ENCODE assay signal across 7 cellular contexts in the genomic region with DNA sequence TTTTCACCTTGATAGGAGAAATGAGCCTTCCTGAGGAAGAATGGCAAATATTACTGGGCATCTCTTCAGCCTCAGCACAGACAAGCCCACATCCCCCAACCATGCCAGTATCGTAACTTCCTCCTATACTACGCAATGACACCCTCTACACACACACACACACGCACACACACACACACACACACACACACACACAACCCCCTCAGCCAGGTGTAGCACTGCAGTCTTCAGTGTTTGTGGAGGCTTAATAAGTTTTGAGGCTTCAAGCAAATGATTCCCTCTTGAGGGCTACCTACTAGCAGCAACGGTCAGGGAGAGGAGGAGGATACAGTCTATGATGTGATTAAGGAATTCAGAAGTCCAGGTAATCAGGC. TPM values are rescaled to one million over a fixed set of nuclear protein-coding genes. Genes with fewer than 3 reads are reported as not detected.
A peak's percentile ranks its signal among the peaks of the same experiment; 100 is the strongest.
DNase-seq lines count a peak whose midpoint lies in the region; ATAC-seq, FAIRE-seq and TF ChIP-seq lines count a peak whose summit lies in the region.

No MANE protein-coding gene starts in this region.

- no TSS peak for BruUV-seq in K562 (replicated peaks; lab: Mats Ljungman, UMichigan)

- H3K4me1 ChIP-seq in SJSA1 (replicated peaks) (peaks cover 39% of the 10 kb centered on the region), K562 (replicated peaks in 1 of 2; ENCODE audit: control insufficient read depth in 2 of 2, insufficient read depth in 2 of 2, low read length in 2 of 2) (peaks cover 27 to 29% of the 10 kb centered on the region in 2 experiments; a peak in 4 of 5 replicates), stomach smooth muscle (ENCODE audit: control insufficient read depth, insufficient read depth, low read length) (peaks cover 37% of the 10 kb centered on the region)

- in situ Hi-C loops in K562 (cut with MboI) = no loop called here

- H3K4me3 ChIP-seq in H7 (ENCODE audit: insufficient read depth, low read depth, low read length) = peak overlapping the region; percentile 59
- H3K4me3 ChIP-seq in SJSA1 = peak overlapping the region; percentile 46
- H3K4me3 ChIP-seq in K562 = peak overlapping the region; percentile 38
- peak overlapping the region; percentile 31 for H3K4me3 ChIP-seq in lower leg skin (ENCODE audit: low read depth, poor library complexity, severe bottlenecking)
- peak overlapping the region; percentile 61 to 86 for H3K4me3 ChIP-seq in stomach smooth muscle (ENCODE audit: low read length in 2 of 2)

- no peak for FAIRE-seq in K562 (lab: Jason Lieb, UNC)

- no peak for TF ChIP-seq POLR2A in K562 (conservative IDR thresholded peaks at IDR 0.05)
- no peak for TF ChIP-seq POLR2A in lower leg skin (IDR thresholded peaks at IDR 0.05)

- WGBS in K562 (ENCODE audit: insufficient coverage, low coverage, missing lambda C conversion rate) = 40% methylated on average over 4 of the region's 4 CpGs
- WGBS in lower leg skin, 2 donors = 0 to 10% methylated on average over 4 of the region's 4 CpGs

- TF ChIP-seq EP300 in K562 (IDR thresholded peaks at IDR 0.05; ENCODE audit: low read length) = no peak

- H3K9ac ChIP-seq in K562 (ENCODE audit: insufficient read depth in 1 of 2, low read depth in 2 of 2, low read length in 2 of 2) = peak overlapping the region; percentile 53 to 93; a peak in 2 of 4 replicates
- peak overlapping the region; percentile 76 to 80 for H3K9ac ChIP-seq in stomach smooth muscle (ENCODE audit: low read length in 2 of 2)

- no peaks in the 10 kb centered on the region for H3K9me3 ChIP-seq in SJSA1 (replicated peaks)
- H3K9me3 ChIP-seq in K562 (replicated peaks; ENCODE audit: control insufficient read depth, insufficient read depth, low read depth, low read length) = no peaks in the 10 kb centered on the region
- H3K9me3 ChIP-seq in stomach smooth muscle (ENCODE audit: control insufficient read depth in 2 of 2, low read length in 2 of 2) = no peaks in the 10 kb centered on the region

- CTCF ChIA-PET in K562 (lab: Yijun Ruan, JAX; ENCODE audit: low intra/inter-chr PET ratio) = no interaction called here

- TF ChIP-seq RAD21 in K562 (CRISPR knock-in tag; conservative IDR thresholded peaks at IDR 0.05 in 1 of 2, IDR thresholded peaks at IDR 0.05 in 1 of 2) = no peak

- H4K20me1 ChIP-seq in K562 (replicated peaks; ENCODE audit: control insufficient read depth, insufficient read depth, low read length) = no peaks in the 10 kb centered on the region

- TF ChIP-seq CTCF in K562 (IDR thresholded peaks at IDR 0.05 in 2 of 3, conservative IDR thresholded peaks at IDR 0.05 in 1 of 3; ENCODE audit: insufficient read depth in 2 of 3, low read depth in 1 of 3, low read length in 3 of 3) (no peak), lower leg skin (IDR thresholded peaks at IDR 0.05) (no peak)

- H3K27me3 ChIP-seq in H7 (ENCODE audit: control insufficient read depth, insufficient read depth, low read length) = peaks cover 35% of the 10 kb centered on the region
- H3K27me3 ChIP-seq in SJSA1 (replicated peaks) = no peaks in the 10 kb centered on the region
- H3K27me3 ChIP-seq in K562 (ENCODE audit: control insufficient read depth in 2 of 2, insufficient read depth in 2 of 2, low read length in 2 of 2) = no peaks in the 10 kb centered on the region
- H3K27me3 ChIP-seq in stomach smooth muscle (ENCODE audit: control insufficient read depth in 1 of 2, insufficient read depth in 2 of 2, low read length in 2 of 2) = no peaks in the 10 kb centered on the region

- intact Hi-C loops in K562 (cut with micrococcal nuclease) = no loop called here
- intact Hi-C loops in lower leg skin (cut with DNase I; ENCODE audit: low total_unique reads) = no loop called here

- DNase-seq in H7 (no peak), SJSA1 (ENCODE audit: low read depth in 1 of 2, low spot score in 2 of 2) (peak in 1 of 2 experiments; percentile 10), K562 (ENCODE audit: extremely low read depth in 1 of 4, low spot score in 3 of 4) (no peak), lower leg skin (ENCODE audit: low spot score in 2 of 2) (peak in 1 of 2 donors; percentile 81)

- no peaks in the 10 kb centered on the region for H3K9me1 ChIP-seq in K562 (ENCODE audit: control insufficient read depth, insufficient read depth, low read length)

- no peak for ATAC-seq in K562
- ATAC-seq in GM18517 (IDR thresholded peaks at IDR 0.05; ENCODE audit: unreplicated experiment) = no peak
- ATAC-seq in GM18867 (IDR thresholded peaks at IDR 0.05; ENCODE audit: unreplicated experiment) = no peak

- H3K27ac ChIP-seq in SJSA1 (no peak overlapping the region), K562 (ENCODE audit: extremely low read depth, low read depth, low read length) (no peak overlapping the region), stomach smooth muscle (ENCODE audit: low read length) (no peak overlapping the region)

- peaks cover 16% of the 10 kb centered on the region for H3K79me2 ChIP-seq in K562 (ENCODE audit: control insufficient read depth, insufficient read depth, low read length)

- POLR2A ChIA-PET in K562 (lab: Yijun Ruan, JAX) = interaction anchor here (0.6 to 1.1 kb wide), 3 partner anchors 22 to 93 kb away, joined by 3 to 4 read pairs (median 3); no protein-coding TSS in a partner anchor

- H3K4me2 ChIP-seq in K562 (ENCODE audit: insufficient read depth, low read length) = peak overlapping the region; percentile 87

- peak overlapping the region; percentile 92 for H2AFZ ChIP-seq in K562 (ENCODE audit: low read depth, low read length)

- H3K36me3 ChIP-seq in H7 (replicated peaks; ENCODE audit: control insufficient read depth, insufficient read depth, low read length) (no peaks in the 10 kb centered on the region), SJSA1 (peaks cover 2% of the 10 kb centered on the region; the same call in 1 of the 2 replicates), K562 (ENCODE audit: control insufficient read depth, insufficient read depth, low read length) (no peaks in the 10 kb centered on the region), stomach smooth muscle (ENCODE audit: control insufficient read depth in 2 of 2, insufficient read depth in 2 of 2, low read length in 2 of 2) (no peaks in the 10 kb centered on the region)

RNA-seq across cellular contexts. Expression of a gene that starts 1.6 kb away (rescaled TPM):
- total RNA-seq in H7 (2014; rRNA removed; shearing (Covaris generic)) = 7.9 and 10.9 TPM in 2 replicates
- total RNA-seq in SJSA1 (2014; rRNA removed; shearing (Covaris generic)) = 23.9 and 46.2 TPM in 2 replicates
- 62.2 and 79.1 TPM in 2 replicates for total RNA-seq in K562 (2011; cell fraction: chromatin; rRNA removed; ENCODE audit: low replicate concordance)
- 35.8 and 47.0 TPM in 2 replicates for total RNA-seq in K562 (2011; cell fraction: nucleolus; rRNA removed)
- 36.1 and 38.3 TPM in 2 replicates for total RNA-seq in K562 (2011; cell fraction: nucleoplasm; rRNA removed)
- total RNA-seq in K562 (2014; rRNA removed) (6.2 and 7.6 TPM in 2 replicates), K562 (2014; rRNA removed; fragmentation: Illumina TruSeq; extraction: Trizol) (8.2 and 8.4 TPM in 2 replicates), K562 (2015; rRNA removed; fragmentation: Illumina TruSeq; extraction: Trizol) (5.3 and 6.0 TPM in 2 replicates), K562 (2021) (11.0 and 11.1 TPM in 2 replicates), lower leg skin (100 to 1,000 TPM; 139 to 354 (median 176) TPM)
- polyA plus RNA-seq in K562 (2011; rRNA removed) (5.8 and 10.7 TPM in 2 replicates), K562 (2014; fragmentation: Illumina TruSeq; extraction: Trizol) (9.3 and 10.1 TPM in 2 replicates), K562 (2014; fragmentation: Nextera tagmentation; extraction: Ambion mirVana) (1 to 10 TPM; 3.4 to 4.7 TPM), K562 (2014; rRNA removed) (12.4 and 13.8 TPM in 2 replicates)
- polyA plus RNA-seq in K562 (2011; cell fraction: cytosol; rRNA removed) = 5.8 and 7.2 TPM in 2 replicates
- 71.2 and 80.8 TPM in 2 replicates for polyA plus RNA-seq in K562 (2011; cell fraction: nucleus; rRNA removed)
- 9.1 and 13.8 TPM in 2 replicates for polyA plus RNA-seq in K562 (2012)
- polyA minus RNA-seq in K562 (2011; rRNA and poly(A)+ RNA removed) = 11.4 and 13.3 TPM in 2 replicates
- 9.3 and 12.8 TPM in 2 replicates for polyA minus RNA-seq in K562 (2011; cell fraction: cytosol; rRNA and poly(A)+ RNA removed)
- polyA minus RNA-seq in K562 (2011; cell fraction: nucleus; rRNA and poly(A)+ RNA removed) = 14.4 and 33.1 TPM in 2 replicates

RNA-seq across cellular contexts. Expression of a gene that starts 4.8 kb away (rescaled TPM):
- total RNA-seq in H7 (2014; rRNA removed; shearing (Covaris generic)) = 94.2 and 97.8 TPM in 2 replicates
- 25.1 and 43.7 TPM in 2 replicates for total RNA-seq in SJSA1 (2014; rRNA removed; shearing (Covaris generic))
- total RNA-seq in K562 (2011; cell fraction: chromatin; rRNA removed; ENCODE audit: low replicate concordance) = 38.0 and 56.0 TPM in 2 replicates
- total RNA-seq in K562 (2011; cell fraction: nucleolus; rRNA removed) = 18.8 and 25.0 TPM in 2 replicates
- total RNA-seq in K562 (2011; cell fraction: nucleoplasm; rRNA removed) = 39.9 and 61.8 TPM in 2 replicates
- 45.0 and 52.8 TPM in 2 replicates for total RNA-seq in K562 (2014; rRNA removed)
- total RNA-seq in K562 (2014; rRNA removed; fragmentation: Illumina TruSeq; extraction: Trizol) = 32.6 and 33.1 TPM in 2 replicates
- total RNA-seq in K562 (2015; rRNA removed; fragmentation: Illumina TruSeq; extraction: Trizol) = 30.8 and 34.1 TPM in 2 replicates
- 31.2 and 32.4 TPM in 2 replicates for total RNA-seq in K562 (2021)
- polyA plus RNA-seq in K562 (2011; rRNA removed) = 39.1 and 43.2 TPM in 2 replicates
- 25.0 and 32.4 TPM in 2 replicates for polyA plus RNA-seq in K562 (2011; cell fraction: cytosol; rRNA removed)
- polyA plus RNA-seq in K562 (2011; cell fraction: nucleus; rRNA removed) = 15.6 and 20.7 TPM in 2 replicates
- 33.1 and 34.2 TPM in 2 replicates for polyA plus RNA-seq in K562 (2012)
- 36.0 and 37.7 TPM in 2 replicates for polyA plus RNA-seq in K562 (2014; fragmentation: Illumina TruSeq; extraction: Trizol)
- polyA plus RNA-seq in K562 (2014; fragmentation: Nextera tagmentation; extraction: Ambion mirVana) = 10 to 100 TPM; 29.0 to 32.6 TPM
- 46.3 and 51.3 TPM in 2 replicates for polyA plus RNA-seq in K562 (2014; rRNA removed)
- polyA minus RNA-seq in K562 (2011; rRNA and poly(A)+ RNA removed) = 18.3 and 18.9 TPM in 2 replicates
- 12.5 and 12.7 TPM in 2 replicates for polyA minus RNA-seq in K562 (2011; cell fraction: cytosol; rRNA and poly(A)+ RNA removed)
- 7.0 and 13.3 TPM in 2 replicates for polyA minus RNA-seq in K562 (2011; cell fraction: nucleus; rRNA and poly(A)+ RNA removed)
- 10 to 100 TPM; 46.8 to 63.7 (median 49.1) TPM for total RNA-seq in lower leg skin

RNA-seq across cellular contexts. Expression of a gene that starts 33.3 kb away (rescaled TPM):
- total RNA-seq in H7 (2014; rRNA removed; shearing (Covaris generic)) = 28.4 and 38.1 TPM in 2 replicates
- 0.34 TPM in 1 of 2 replicates, not detected in the other for total RNA-seq in SJSA1 (2014; rRNA removed; shearing (Covaris generic))
- total RNA-seq in K562 (2011; cell fraction: chromatin; rRNA removed; ENCODE audit: low replicate concordance) = 2.5 and 8.4 TPM in 2 replicates
- total RNA-seq in K562 (2011; cell fraction: nucleolus; rRNA removed) = 3.4 and 4.2 TPM in 2 replicates
- 5.3 and 6.1 TPM in 2 replicates for total RNA-seq in K562 (2011; cell fraction: nucleoplasm; rRNA removed)
- total RNA-seq in K562 (2014; rRNA removed) = 0.36 and 0.78 TPM in 2 replicates
- 0.96 and 1.1 TPM in 2 replicates for total RNA-seq in K562 (2014; rRNA removed; fragmentation: Illumina TruSeq; extraction: Trizol)
- total RNA-seq in K562 (2015; rRNA removed; fragmentation: Illumina TruSeq; extraction: Trizol) = 0.54 and 0.72 TPM in 2 replicates
- total RNA-seq in K562 (2021) = 0.96 and 0.98 TPM in 2 replicates
- polyA plus RNA-seq in K562 (2011; rRNA removed) = 2.0 and 2.8 TPM in 2 replicates
- 2.1 and 2.8 TPM in 2 replicates for polyA plus RNA-seq in K562 (2011; cell fraction: cytosol; rRNA removed)
- polyA plus RNA-seq in K562 (2011; cell fraction: nucleus; rRNA removed) = 9.6 and 10.1 TPM in 2 replicates
- 0.81 and 1.9 TPM in 2 replicates for polyA plus RNA-seq in K562 (2012)
- 1.4 and 1.9 TPM in 2 replicates for polyA plus RNA-seq in K562 (2014; fragmentation: Illumina TruSeq; extraction: Trizol)
- under 1 TPM; 0.39 to 0.68 TPM for polyA plus RNA-seq in K562 (2014; fragmentation: Nextera tagmentation; extraction: Ambion mirVana)
- polyA plus RNA-seq in K562 (2014; rRNA removed) = 1.1 and 2.5 TPM in 2 replicates
- 1.5 and 1.6 TPM in 2 replicates for polyA minus RNA-seq in K562 (2011; rRNA and poly(A)+ RNA removed)
- polyA minus RNA-seq in K562 (2011; cell fraction: cytosol; rRNA and poly(A)+ RNA removed) = not detected in 2 replicates
- polyA minus RNA-seq in K562 (2011; cell fraction: nucleus; rRNA and poly(A)+ RNA removed) = 1.2 and 1.6 TPM in 2 replicates
- total RNA-seq in lower leg skin = 10 to 100 TPM; 17.2 to 49.3 (median 34.2) TPM

RNA-seq across cellular contexts. Expression of a gene that starts 34.1 kb away (rescaled TPM):
- 63.3 and 68.0 TPM in 2 replicates for total RNA-seq in H7 (2014; rRNA removed; shearing (Covaris generic))
- 74.4 and 82.1 TPM in 2 replicates for total RNA-seq in SJSA1 (2014; rRNA removed; shearing (Covaris generic))
- total RNA-seq in K562 (2011; cell fraction: chromatin; rRNA removed; ENCODE audit: low replicate concordance) = 59.4 and 105 TPM in 2 replicates
- 83.6 and 91.2 TPM in 2 replicates for total RNA-seq in K562 (2011; cell fraction: nucleolus; rRNA removed)
- 82.4 and 85.6 TPM in 2 replicates for total RNA-seq in K562 (2011; cell fraction: nucleoplasm; rRNA removed)
- total RNA-seq in K562 (2014; rRNA removed) (83.6 and 101 TPM in 2 replicates), K562 (2014; rRNA removed; fragmentation: Illumina TruSeq; extraction: Trizol) (96.5 and 116 TPM in 2 replicates), K562 (2015; rRNA removed; fragmentation: Illumina TruSeq; extraction: Trizol) (106 and 111 TPM in 2 replicates), K562 (2021) (110 and 133 TPM in 2 replicates), lower leg skin (10 to 100 TPM; 18.3 to 25.2 (median 24.0) TPM)
- polyA plus RNA-seq in K562 (2011; rRNA removed) (200 and 213 TPM in 2 replicates), K562 (2014; fragmentation: Illumina TruSeq; extraction: Trizol) (129 and 166 TPM in 2 replicates), K562 (2014; fragmentation: Nextera tagmentation; extraction: Ambion mirVana) (10 to 100 TPM; 17.4 to 26.4 TPM), K562 (2014; rRNA removed) (109 and 114 TPM in 2 replicates)
- 130 and 203 TPM in 2 replicates for polyA plus RNA-seq in K562 (2011; cell fraction: cytosol; rRNA removed)
- polyA plus RNA-seq in K562 (2011; cell fraction: nucleus; rRNA removed) = 271 and 421 TPM in 2 replicates
- polyA plus RNA-seq in K562 (2012) = 106 and 139 TPM in 2 replicates
- polyA minus RNA-seq in K562 (2011; rRNA and poly(A)+ RNA removed) = 58.7 and 86.0 TPM in 2 replicates
- 48.2 and 82.6 TPM in 2 replicates for polyA minus RNA-seq in K562 (2011; cell fraction: cytosol; rRNA and poly(A)+ RNA removed)
- 31.2 and 44.9 TPM in 2 replicates for polyA minus RNA-seq in K562 (2011; cell fraction: nucleus; rRNA and poly(A)+ RNA removed)

RNA-seq across cellular contexts. Expression of a gene that starts 41.3 kb away (rescaled TPM):
- 52.1 and 52.4 TPM in 2 replicates for total RNA-seq in H7 (2014; rRNA removed; shearing (Covaris generic))
- 17.4 and 33.0 TPM in 2 replicates for total RNA-seq in SJSA1 (2014; rRNA removed; shearing (Covaris generic))
- 74.2 and 106 TPM in 2 replicates for total RNA-seq in K562 (2011; cell fraction: chromatin; rRNA removed; ENCODE audit: low replicate concordance)
- total RNA-seq in K562 (2011; cell fraction: nucleolus; rRNA removed) = 56.2 and 58.3 TPM in 2 replicates
- 79.6 and 100 TPM in 2 replicates for total RNA-seq in K562 (2011; cell fraction: nucleoplasm; rRNA removed)
- 14.3 and 18.2 TPM in 2 replicates for total RNA-seq in K562 (2014; rRNA removed)
- total RNA-seq in K562 (2014; rRNA removed; fragmentation: Illumina TruSeq; extraction: Trizol) = 24.7 and 25.2 TPM in 2 replicates
- total RNA-seq in K562 (2015; rRNA removed; fragmentation: Illumina TruSeq; extraction: Trizol) = 20.8 and 22.0 TPM in 2 replicates
- 33.7 and 35.1 TPM in 2 replicates for total RNA-seq in K562 (2021)
- 73.8 and 79.6 TPM in 2 replicates for polyA plus RNA-seq in K562 (2011; rRNA removed)
- 46.7 and 81.7 TPM in 2 replicates for polyA plus RNA-seq in K562 (2011; cell fraction: cytosol; rRNA removed)
- 47.0 and 59.0 TPM in 2 replicates for polyA plus RNA-seq in K562 (2011; cell fraction: nucleus; rRNA removed)
- polyA plus RNA-seq in K562 (2012) = 30.1 and 47.5 TPM in 2 replicates
- 39.7 and 49.4 TPM in 2 replicates for polyA plus RNA-seq in K562 (2014; fragmentation: Illumina TruSeq; extraction: Trizol)
- polyA plus RNA-seq in K562 (2014; fragmentation: Nextera tagmentation; extraction: Ambion mirVana) = 10 to 100 TPM in 1 of 2 experiments, 1 to 10 TPM in 1; 6.8 to 12.2 TPM
- polyA plus RNA-seq in K562 (2014; rRNA removed) = 29.5 and 37.1 TPM in 2 replicates
- polyA minus RNA-seq in K562 (2011; rRNA and poly(A)+ RNA removed) = 71.3 and 77.5 TPM in 2 replicates
- 31.7 and 33.6 TPM in 2 replicates for polyA minus RNA-seq in K562 (2011; cell fraction: cytosol; rRNA and poly(A)+ RNA removed)
- 13.5 and 26.8 TPM in 2 replicates for polyA minus RNA-seq in K562 (2011; cell fraction: nucleus; rRNA and poly(A)+ RNA removed)
- 100 to 1,000 TPM in 3 of 4 donors, 10 to 100 TPM in 1; 96.9 to 141 (median 129) TPM for total RNA-seq in lower leg skin
